In the genomic region with DNA sequence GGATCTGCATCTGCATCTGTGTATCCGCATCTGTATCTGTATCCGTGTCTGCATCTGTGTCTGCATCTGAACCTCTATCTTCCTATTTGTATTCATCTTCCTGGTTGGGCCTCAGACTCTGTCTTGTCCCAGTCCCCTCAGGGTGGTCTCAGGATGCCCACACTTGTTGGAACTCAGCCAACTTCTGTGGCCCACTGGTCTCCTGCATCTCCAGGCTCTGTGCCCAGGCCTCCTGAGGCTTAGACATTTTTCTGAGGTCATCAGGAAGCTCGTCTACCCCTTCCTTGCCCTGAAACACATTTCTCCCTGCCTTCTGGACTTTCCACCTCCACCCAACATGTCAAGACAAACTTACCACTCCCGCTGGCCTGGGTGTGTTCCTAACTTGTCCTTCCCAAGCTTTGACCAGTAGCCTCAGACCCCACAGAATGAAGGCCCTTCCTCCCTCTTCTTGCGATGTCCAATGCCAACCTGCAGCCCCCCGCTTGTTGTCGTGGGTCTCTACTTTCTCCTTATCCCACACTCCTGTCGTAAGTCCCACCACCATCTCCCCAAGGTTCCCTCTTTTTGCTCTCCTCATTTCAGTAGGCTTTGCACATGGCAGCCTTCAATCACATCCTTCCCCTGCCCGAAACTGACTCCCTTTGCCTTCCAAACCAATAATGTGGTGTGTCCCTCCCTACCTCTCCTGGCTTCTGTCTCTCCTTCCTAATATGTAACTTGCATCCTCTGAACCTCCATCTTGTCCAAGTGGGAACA, we compare ENCODE assay signal across 29 cellular contexts.
DNase-seq lines count a peak whose midpoint lies in the region; ATAC-seq and TF ChIP-seq lines count a peak whose summit lies in the region.
"Had no signal": no experiment of that assay in that cellular context is flagged by ENCODE, and none has a peak within 500 bp of the region (broad histone marks: within the 10 kb centered on the region; RNA-seq: fewer than 3 reads in every experiment).

No MANE protein-coding gene starts in this region.

- H3K27me3 Mint-ChIP-seq in glutamatergic neuron (ENCODE audit: unreplicated experiment) = peaks cover 4% of the 10 kb centered on the region
- no peaks in the 10 kb centered on the region for H3K27me3 Mint-ChIP-seq in osteocyte (ENCODE audit: unreplicated experiment)
- peaks cover 10% of the 10 kb centered on the region for H3K27me3 Mint-ChIP-seq in type B pancreatic cell
- H3K27me3 Mint-ChIP-seq: activated naive CD8-positive, alpha-beta T cell had no signal

- H3K27ac ChIP-seq in left ventricle myocardium inferior (replicated peaks) = no peak overlapping the region
- H3K27ac ChIP-seq: ascending aorta, cardiac muscle cell, esophagus muscularis mucosa, foreskin keratinocyte, left lung, uterus had no signal

- H3K36me3 Mint-ChIP-seq in glutamatergic neuron (ENCODE audit: unreplicated experiment) (peaks cover 15% of the 10 kb centered on the region), osteocyte (ENCODE audit: unreplicated experiment) (no peaks in the 10 kb centered on the region), type B pancreatic cell (no peaks in the 10 kb centered on the region)

- H3K4me1 Mint-ChIP-seq in glutamatergic neuron (ENCODE audit: low read depth, unreplicated experiment) (no peaks in the 10 kb centered on the region), osteocyte (ENCODE audit: unreplicated experiment) (no peaks in the 10 kb centered on the region), type B pancreatic cell (ENCODE audit: unreplicated experiment) (peaks cover 8% of the 10 kb centered on the region)
- H3K4me1 Mint-ChIP-seq: naive thymus-derived CD4-positive, alpha-beta T cell had no signal

- H3K4me1 ChIP-seq in left ventricle myocardium inferior = peaks cover 4% of the 10 kb centered on the region
- H3K4me1 ChIP-seq: ascending aorta, esophagus muscularis mucosa, foreskin keratinocyte, left lung, uterus had no signal

- no peaks in the 10 kb centered on the region for H3K27me3 ChIP-seq in left ventricle myocardium inferior (ENCODE audit: low read depth)
- H3K27me3 ChIP-seq: ascending aorta, cardiac muscle cell, esophagus muscularis mucosa, uterus had no signal

- peak overlapping the region; percentile 22 for H3K27ac Mint-ChIP-seq in glutamatergic neuron (ENCODE audit: unreplicated experiment)
- no peak overlapping the region for H3K27ac Mint-ChIP-seq in osteocyte (ENCODE audit: unreplicated experiment)
- no peak overlapping the region for H3K27ac Mint-ChIP-seq in type B pancreatic cell
- H3K27ac Mint-ChIP-seq: activated naive CD8-positive, alpha-beta T cell; dendritic cell treated with granulocyte-macrophage colony-stimulating factor and Interleukin-4, amounts not matched to agents 40 ng/mL and 50 ng/mL, for 4 days had no signal

- H3K9me3 Mint-ChIP-seq in glutamatergic neuron (ENCODE audit: unreplicated experiment) (peaks cover 4% of the 10 kb centered on the region), osteocyte (ENCODE audit: unreplicated experiment) (peaks cover 19% of the 10 kb centered on the region), type B pancreatic cell (no peaks in the 10 kb centered on the region)
- H3K9me3 Mint-ChIP-seq: dendritic cell treated with granulocyte-macrophage colony-stimulating factor and Interleukin-4, amounts not matched to agents 40 ng/mL and 50 ng/mL, for 4 days had no signal

- H3K4me3 Mint-ChIP-seq in glutamatergic neuron (ENCODE audit: unreplicated experiment) (no peak overlapping the region), osteocyte (ENCODE audit: unreplicated experiment) (no peak overlapping the region), type B pancreatic cell (no peak overlapping the region)
- H3K4me3 Mint-ChIP-seq: activated naive CD8-positive, alpha-beta T cell; dendritic cell treated with granulocyte-macrophage colony-stimulating factor and Interleukin-4, amounts not matched to agents 40 ng/mL and 50 ng/mL, for 4 days; naive thymus-derived CD4-positive, alpha-beta T cell had no signal

- DNase-seq in cardiac septum (ENCODE audit: low spot score) (peak; percentile 50), left ventricle myocardium inferior (no peak), glutamatergic neuron (no peak), osteocyte (ENCODE audit: extremely low spot score, unreplicated experiment) (peak; percentile 53), type B pancreatic cell (ENCODE audit: extremely low spot score, unreplicated experiment) (peak; percentile 20), GM20000 (ENCODE audit: low spot score) (no peak)
- DNase-seq: activated CD4-positive, alpha-beta T cell treated with anti-CD3 and anti-CD28 coated beads, Interleukin-2, amount 50 U/mL, for 48 hours; C1 segment of cervical spinal cord; DMS79 treated with DMSO at 0.1 percent for 48 hours; foreskin keratinocyte; H7; IMR-90; midbrain; NCI-H1048; NCI-H187; NCI-H2171; NCI-H524 treated with DMSO at 0.1 percent for 48 hours; SHP77; stimulated activated CD4-positive, alpha-beta T cell treated with anti-CD3 and anti-CD28 coated beads, Interleukin-2, amount 100 ng/mL, for 48 hours; T1000 had no signal

- intact Hi-C loops in cardiac septum (cut with DNase I) (no loop called here), left ventricle myocardium inferior (cut with micrococcal nuclease) (no loop called here)

- H3K36me3 ChIP-seq in left ventricle myocardium inferior = no peaks in the 10 kb centered on the region
- H3K36me3 ChIP-seq: ascending aorta, cardiac muscle cell, esophagus muscularis mucosa, left lung, uterus had no signal

- H3K4me3 ChIP-seq in left ventricle myocardium inferior = no peak overlapping the region
- H3K4me3 ChIP-seq: ascending aorta, cardiac muscle cell, esophagus muscularis mucosa, left lung, uterus had no signal

- peaks cover 2% of the 10 kb centered on the region for H3K9me3 ChIP-seq in left ventricle myocardium inferior (replicated peaks)
- H3K9me3 ChIP-seq: ascending aorta, uterus had no signal

- TF ChIP-seq CTCF in left ventricle myocardium inferior (IDR thresholded peaks at IDR 0.05; ENCODE audit: borderline replicate concordance) (no peak), glutamatergic neuron (IDR thresholded peaks at IDR 0.05; ENCODE audit: partially characterized antibody, unreplicated experiment) (no peak), osteocyte (IDR thresholded peaks at IDR 0.05) (no peak), type B pancreatic cell (conservative IDR thresholded peaks at IDR 0.05) (no peak), GM20000 (IDR thresholded peaks at IDR 0.05; ENCODE audit: extremely low read depth, missing control alignments) (no peak)

- no peak for ATAC-seq in GM21825 (IDR thresholded peaks at IDR 0.05; ENCODE audit: unreplicated experiment)
- ATAC-seq: foreskin keratinocyte; left lung; naive thymus-derived CD4-positive, alpha-beta T cell had no signal

Comparison
In these comparisons a context has a peak if more than half of its experiments do, and no peak if none do; other contexts are left out.
1. DNase-seq: peak in cardiac septum (single experiment), osteocyte (single experiment) and type B pancreatic cell (single experiment); none in left ventricle myocardium inferior (single experiment), glutamatergic neuron (single experiment) and GM20000 (single experiment).